In the genomic region with DNA sequence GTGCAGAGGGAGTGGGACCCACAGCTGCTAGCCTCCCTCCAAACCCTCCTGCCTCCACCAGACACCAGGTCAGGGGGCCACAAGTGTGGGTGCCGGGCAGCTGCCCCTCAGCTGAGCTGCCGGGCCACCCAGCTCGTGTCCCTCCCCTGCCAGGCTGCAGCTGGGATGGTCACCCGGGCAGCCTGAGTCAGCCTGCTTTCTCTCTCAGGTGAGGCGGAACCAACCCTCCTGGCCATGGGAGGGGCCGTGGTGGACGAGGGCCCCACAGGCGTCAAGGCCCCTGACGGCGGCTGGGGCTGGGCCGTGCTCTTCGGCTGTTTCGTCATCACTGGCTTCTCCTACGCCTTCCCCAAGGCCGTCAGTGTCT, we compare ENCODE assay signal across 1 cellular context.
TF ChIP-seq lines count a peak whose summit lies in the region.

No MANE protein-coding gene starts in this region.

TF ChIP-seq in IMR-90, 13 proteins besides CTCF, POLR2A, EP300 and RAD21 (continued from another document):
- TF ChIP-seq, protein P1, sequence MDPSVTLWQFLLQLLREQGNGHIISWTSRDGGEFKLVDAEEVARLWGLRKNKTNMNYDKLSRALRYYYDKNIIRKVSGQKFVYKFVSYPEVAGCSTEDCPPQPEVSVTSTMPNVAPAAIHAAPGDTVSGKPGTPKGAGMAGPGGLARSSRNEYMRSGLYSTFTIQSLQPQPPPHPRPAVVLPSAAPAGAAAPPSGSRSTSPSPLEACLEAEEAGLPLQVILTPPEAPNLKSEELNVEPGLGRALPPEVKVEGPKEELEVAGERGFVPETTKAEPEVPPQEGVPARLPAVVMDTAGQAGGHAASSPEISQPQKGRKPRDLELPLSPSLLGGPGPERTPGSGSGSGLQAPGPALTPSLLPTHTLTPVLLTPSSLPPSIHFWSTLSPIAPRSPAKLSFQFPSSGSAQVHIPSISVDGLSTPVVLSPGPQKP (IDR thresholded peaks at IDR 0.05; ENCODE audit: borderline replicate concordance, low read depth, low read length) = no peak
- no peak for TF ChIP-seq MAFK (IDR thresholded peaks at IDR 0.05; ENCODE audit: low read depth, low read length)
- TF ChIP-seq SMC3 (IDR thresholded peaks at IDR 0.05; ENCODE audit: low read depth, low read length) = no peak
- TF ChIP-seq RFX5 (IDR thresholded peaks at IDR 0.05; ENCODE audit: low read depth, low read length) = no peak
